Comparison of ENCODE assay signal across 1 cellular context in the genomic region with DNA sequence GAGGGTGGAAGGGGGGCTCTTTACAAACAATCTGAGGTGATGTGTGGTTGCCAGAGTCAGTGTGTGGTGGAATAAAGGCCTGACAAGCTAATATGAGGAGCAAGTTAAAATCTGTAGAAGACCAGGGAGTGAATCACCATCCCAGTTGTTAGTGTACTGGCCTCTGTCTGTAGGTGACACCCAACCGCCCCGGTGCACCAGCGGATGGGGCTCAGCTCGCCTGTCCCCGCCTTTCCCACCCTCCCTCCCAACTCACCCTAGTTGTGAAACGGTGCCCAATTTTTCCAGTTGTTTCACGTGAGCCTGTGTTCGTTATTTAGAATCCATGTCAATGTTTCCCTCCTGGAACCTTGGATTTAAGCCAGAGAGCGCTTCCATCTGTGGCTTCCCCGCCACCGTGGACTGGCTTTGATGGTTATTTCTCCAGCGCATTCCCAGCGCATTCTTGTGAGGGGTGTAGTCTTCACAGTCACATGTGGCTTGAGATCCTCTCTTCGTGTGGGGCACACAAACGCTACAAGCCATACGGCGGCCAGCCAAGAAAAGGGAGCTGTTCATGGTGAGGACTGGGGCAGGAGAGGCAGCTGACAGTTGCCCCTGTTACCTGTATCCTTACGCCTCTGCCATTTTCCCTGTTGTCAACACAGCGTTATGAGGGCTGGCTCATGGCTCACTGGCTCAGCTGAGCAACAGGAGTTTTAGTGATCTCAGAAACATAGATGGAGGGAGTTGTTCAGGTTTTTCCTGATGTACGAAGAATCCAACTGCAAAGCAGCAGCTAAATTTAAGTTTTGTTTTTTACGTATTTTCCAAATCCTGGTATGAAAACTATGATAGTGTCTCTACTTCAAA.
TF ChIP-seq lines count a peak whose summit lies in the region.

No MANE protein-coding gene starts in this region.

TF ChIP-seq in K562, 482 proteins besides CTCF, POLR2A, EP300 and RAD21 (continued from another document and continues in another):
- TF ChIP-seq, protein P1, sequence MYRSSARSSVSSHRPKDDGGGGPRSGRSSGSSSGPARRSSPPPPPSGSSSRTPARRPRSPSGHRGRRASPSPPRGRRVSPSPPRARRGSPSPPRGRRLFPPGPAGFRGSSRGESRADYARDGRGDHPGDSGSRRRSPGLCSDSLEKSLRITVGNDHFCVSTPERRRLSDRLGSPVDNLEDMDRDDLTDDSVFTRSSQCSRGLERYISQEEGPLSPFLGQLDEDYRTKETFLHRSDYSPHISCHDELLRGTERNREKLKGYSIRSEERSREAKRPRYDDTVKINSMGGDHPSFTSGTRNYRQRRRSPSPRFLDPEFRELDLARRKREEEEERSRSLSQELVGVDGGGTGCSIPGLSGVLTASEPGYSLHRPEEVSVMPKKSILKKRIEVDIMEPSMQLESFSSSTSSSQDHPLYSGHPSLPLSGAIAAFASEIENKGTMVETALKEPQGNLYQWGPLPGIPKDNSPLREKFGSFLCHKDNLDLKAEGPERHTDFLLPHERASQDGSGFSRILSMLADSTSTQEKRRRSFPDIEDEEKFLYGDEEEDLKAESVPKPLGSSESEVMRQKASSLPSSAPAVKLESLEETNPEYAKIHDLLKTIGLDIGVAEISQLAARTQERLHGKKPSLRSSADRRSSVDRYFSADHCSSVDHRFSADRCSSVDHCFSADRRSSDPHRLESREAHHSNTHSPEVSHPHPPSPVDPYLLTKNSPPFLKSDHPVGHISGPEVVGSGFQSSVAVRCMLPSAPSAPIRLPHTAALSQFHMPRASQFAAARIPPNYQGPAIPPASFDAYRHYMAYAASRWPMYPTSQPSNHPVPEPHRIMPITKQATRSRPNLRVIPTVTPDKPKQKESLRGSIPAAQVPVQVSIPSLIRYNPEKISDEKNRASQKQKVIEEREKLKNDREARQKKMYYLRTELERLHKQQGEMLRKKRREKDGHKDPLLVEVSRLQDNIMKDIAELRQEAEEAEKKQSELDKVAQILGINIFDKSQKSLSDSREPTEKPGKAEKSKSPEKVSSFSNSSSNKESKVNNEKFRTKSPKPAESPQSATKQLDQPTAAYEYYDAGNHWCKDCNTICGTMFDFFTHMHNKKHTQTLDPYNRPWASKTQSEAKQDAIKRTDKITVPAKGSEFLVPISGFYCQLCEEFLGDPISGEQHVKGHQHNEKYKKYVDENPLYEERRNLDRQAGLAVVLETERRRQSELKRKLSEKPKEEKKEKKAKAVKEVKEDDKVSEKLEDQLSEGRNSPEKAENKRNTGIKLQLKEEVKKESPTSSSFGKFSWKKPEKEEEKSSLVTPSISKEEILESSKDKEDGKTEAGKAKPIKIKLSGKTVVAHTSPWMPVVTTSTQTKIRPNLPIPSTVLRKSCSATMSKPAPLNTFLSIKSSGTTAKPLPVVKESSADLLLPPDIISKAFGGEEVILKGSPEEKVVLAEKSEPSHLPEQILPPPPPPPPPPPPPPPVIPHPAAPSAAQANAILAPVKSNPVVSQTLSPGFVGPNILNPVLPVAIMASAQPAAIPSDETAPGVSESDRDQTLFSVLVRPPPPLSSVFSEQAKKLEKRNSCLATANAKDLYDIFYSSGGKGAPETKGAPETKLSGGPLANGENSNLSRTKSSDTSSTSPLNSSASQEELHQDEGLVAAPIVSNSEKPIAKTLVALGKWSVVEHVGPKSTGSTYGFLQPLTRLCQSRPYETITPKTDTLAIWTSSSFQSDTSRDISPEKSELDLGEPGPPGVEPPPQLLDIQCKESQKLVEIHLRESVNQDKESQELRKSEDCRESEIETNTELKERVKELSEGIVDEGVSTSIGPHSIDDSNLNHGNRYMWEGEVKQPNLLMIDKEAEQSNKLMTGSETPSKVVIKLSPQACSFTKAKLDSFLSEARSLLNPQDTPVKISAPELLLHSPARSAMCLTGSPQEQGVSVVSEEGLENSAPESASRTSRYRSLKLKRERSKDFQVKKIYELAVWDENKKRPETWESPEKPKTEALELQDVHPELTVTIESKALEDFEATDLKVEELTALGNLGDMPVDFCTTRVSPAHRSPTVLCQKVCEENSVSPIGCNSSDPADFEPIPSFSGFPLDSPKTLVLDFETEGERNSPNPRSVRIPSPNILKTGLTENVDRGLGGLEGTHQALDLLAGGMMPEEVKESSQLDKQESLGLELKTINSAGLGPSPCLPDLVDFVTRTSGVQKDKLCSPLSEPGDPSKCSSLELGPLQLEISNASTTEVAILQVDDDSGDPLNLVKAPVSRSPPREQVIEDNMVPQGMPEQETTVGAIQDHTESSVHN (IDR thresholded peaks at IDR 0.05; ENCODE audit: borderline replicate concordance in 1 of 2, low read depth in 1 of 2), result no peak
- TF ChIP-seq SRSF7 (optimal IDR thresholded peaks at IDR 0.05; ENCODE audit: low read depth, low read length), result no peak
- TF ChIP-seq POU5F1 (IDR thresholded peaks at IDR 0.05; ENCODE audit: borderline replicate concordance, low read depth, low read length, partially characterized antibody), result no peak
- TF ChIP-seq ETV5 (CRISPR knock-in tag; IDR thresholded peaks at IDR 0.05; ENCODE audit: low read depth), result no peak
- no peak for TF ChIP-seq TAF15 (IDR thresholded peaks at IDR 0.05; ENCODE audit: low read depth, low read length)
- TF ChIP-seq MEIS2 (IDR thresholded peaks at IDR 0.05; ENCODE audit: partially characterized antibody), result peak; percentile 8
- no peak for TF ChIP-seq RBM25 (IDR thresholded peaks at IDR 0.05; ENCODE audit: low read depth, low read length, severe bottlenecking)
- TF ChIP-seq, protein P2, sequence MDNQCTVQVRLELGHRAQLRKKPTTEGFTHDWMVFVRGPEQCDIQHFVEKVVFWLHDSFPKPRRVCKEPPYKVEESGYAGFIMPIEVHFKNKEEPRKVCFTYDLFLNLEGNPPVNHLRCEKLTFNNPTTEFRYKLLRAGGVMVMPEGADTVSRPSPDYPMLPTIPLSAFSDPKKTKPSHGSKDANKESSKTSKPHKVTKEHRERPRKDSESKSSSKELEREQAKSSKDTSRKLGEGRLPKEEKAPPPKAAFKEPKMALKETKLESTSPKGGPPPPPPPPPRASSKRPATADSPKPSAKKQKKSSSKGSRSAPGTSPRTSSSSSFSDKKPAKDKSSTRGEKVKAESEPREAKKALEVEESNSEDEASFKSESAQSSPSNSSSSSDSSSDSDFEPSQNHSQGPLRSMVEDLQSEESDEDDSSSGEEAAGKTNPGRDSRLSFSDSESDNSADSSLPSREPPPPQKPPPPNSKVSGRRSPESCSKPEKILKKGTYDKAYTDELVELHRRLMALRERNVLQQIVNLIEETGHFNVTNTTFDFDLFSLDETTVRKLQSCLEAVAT (IDR thresholded peaks at IDR 0.05), result peak; percentile 2 to 99; a peak in 2 of 4 replicates
- TF ChIP-seq NONO (IDR thresholded peaks at IDR 0.05; ENCODE audit: low read depth in 2 of 2, low read length in 1 of 2), result no peak
- TF ChIP-seq, protein P3, sequence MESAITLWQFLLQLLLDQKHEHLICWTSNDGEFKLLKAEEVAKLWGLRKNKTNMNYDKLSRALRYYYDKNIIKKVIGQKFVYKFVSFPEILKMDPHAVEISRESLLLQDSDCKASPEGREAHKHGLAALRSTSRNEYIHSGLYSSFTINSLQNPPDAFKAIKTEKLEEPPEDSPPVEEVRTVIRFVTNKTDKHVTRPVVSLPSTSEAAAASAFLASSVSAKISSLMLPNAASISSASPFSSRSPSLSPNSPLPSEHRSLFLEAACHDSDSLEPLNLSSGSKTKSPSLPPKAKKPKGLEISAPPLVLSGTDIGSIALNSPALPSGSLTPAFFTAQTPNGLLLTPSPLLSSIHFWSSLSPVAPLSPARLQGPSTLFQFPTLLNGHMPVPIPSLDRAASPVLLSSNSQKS (CRISPR knock-in tag; IDR thresholded peaks at IDR 0.05), result no peak
- TF ChIP-seq HNRNPLL (IDR thresholded peaks at IDR 0.05; ENCODE audit: low read depth, low read length, poor library complexity, severe bottlenecking), result no peak
- 0 out of 2 replicates have a peak, but pooled peaks have one; percentile 11 for TF ChIP-seq BRD4 (IDR thresholded peaks at IDR 0.05)
- TF ChIP-seq XRCC3 (IDR thresholded peaks at IDR 0.05), result no peak
- TF ChIP-seq PHB (CRISPR knock-in tag; IDR thresholded peaks at IDR 0.05), result no peak
- TF ChIP-seq, protein P4, sequence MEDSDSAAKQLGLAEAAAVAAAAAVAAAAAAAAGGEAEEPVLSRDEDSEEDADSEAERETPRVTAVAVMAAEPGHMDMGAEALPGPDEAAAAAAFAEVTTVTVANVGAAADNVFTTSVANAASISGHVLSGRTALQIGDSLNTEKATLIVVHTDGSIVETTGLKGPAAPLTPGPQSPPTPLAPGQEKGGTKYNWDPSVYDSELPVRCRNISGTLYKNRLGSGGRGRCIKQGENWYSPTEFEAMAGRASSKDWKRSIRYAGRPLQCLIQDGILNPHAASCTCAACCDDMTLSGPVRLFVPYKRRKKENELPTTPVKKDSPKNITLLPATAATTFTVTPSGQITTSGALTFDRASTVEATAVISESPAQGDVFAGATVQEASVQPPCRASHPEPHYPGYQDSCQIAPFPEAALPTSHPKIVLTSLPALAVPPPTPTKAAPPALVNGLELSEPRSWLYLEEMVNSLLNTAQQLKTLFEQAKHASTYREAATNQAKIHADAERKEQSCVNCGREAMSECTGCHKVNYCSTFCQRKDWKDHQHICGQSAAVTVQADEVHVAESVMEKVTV (CRISPR knock-in tag; IDR thresholded peaks at IDR 0.05), result no peak
- no peak for TF ChIP-seq HBP1 (CRISPR knock-in tag; IDR thresholded peaks at IDR 0.05)
- no peak for TF ChIP-seq NFXL1 (CRISPR knock-in tag; IDR thresholded peaks at IDR 0.05)
- no peak for TF ChIP-seq ZNF445 (CRISPR knock-in tag; IDR thresholded peaks at IDR 0.05; ENCODE audit: low read depth)
- no peak for TF ChIP-seq RNF2 (IDR thresholded peaks at IDR 0.05)
- no peak for TF ChIP-seq PATZ1 (CRISPR knock-in tag; IDR thresholded peaks at IDR 0.05; ENCODE audit: borderline replicate concordance)
- no peak for TF ChIP-seq ZBTB49 (CRISPR knock-in tag; IDR thresholded peaks at IDR 0.05; ENCODE audit: borderline replicate concordance)
- no peak for TF ChIP-seq ZNF780A (CRISPR knock-in tag; IDR thresholded peaks at IDR 0.05)
- TF ChIP-seq, protein P5, sequence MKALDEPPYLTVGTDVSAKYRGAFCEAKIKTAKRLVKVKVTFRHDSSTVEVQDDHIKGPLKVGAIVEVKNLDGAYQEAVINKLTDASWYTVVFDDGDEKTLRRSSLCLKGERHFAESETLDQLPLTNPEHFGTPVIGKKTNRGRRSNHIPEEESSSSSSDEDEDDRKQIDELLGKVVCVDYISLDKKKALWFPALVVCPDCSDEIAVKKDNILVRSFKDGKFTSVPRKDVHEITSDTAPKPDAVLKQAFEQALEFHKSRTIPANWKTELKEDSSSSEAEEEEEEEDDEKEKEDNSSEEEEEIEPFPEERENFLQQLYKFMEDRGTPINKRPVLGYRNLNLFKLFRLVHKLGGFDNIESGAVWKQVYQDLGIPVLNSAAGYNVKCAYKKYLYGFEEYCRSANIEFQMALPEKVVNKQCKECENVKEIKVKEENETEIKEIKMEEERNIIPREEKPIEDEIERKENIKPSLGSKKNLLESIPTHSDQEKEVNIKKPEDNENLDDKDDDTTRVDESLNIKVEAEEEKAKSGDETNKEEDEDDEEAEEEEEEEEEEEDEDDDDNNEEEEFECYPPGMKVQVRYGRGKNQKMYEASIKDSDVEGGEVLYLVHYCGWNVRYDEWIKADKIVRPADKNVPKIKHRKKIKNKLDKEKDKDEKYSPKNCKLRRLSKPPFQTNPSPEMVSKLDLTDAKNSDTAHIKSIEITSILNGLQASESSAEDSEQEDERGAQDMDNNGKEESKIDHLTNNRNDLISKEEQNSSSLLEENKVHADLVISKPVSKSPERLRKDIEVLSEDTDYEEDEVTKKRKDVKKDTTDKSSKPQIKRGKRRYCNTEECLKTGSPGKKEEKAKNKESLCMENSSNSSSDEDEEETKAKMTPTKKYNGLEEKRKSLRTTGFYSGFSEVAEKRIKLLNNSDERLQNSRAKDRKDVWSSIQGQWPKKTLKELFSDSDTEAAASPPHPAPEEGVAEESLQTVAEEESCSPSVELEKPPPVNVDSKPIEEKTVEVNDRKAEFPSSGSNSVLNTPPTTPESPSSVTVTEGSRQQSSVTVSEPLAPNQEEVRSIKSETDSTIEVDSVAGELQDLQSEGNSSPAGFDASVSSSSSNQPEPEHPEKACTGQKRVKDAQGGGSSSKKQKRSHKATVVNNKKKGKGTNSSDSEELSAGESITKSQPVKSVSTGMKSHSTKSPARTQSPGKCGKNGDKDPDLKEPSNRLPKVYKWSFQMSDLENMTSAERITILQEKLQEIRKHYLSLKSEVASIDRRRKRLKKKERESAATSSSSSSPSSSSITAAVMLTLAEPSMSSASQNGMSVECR (CRISPR knock-in tag; IDR thresholded peaks at IDR 0.05), result no peak
